Comparison of ENCODE assay signal across 22 cellular contexts in genomic region chr14:53042480-53042879, GRCh38.
DNase-seq lines count a peak whose midpoint lies in the region; ATAC-seq, FAIRE-seq and TF ChIP-seq lines count a peak whose summit lies in the region.
"Had no signal": no experiment of that assay in that cellular context is flagged by ENCODE, and none has a peak within 500 bp of the region (broad histone marks: within the 10 kb centered on the region; RNA-seq: fewer than 3 reads in every experiment).

No MANE protein-coding gene starts in this region.

- no peak for TF ChIP-seq RAD21 in GM12878 (IDR thresholded peaks at IDR 0.05; ENCODE audit: insufficient read depth, low read depth, low read length)

- H3K27me3 ChIP-seq in GM12878 (replicated peaks in 1 of 2; ENCODE audit: control insufficient read depth in 2 of 2, insufficient read depth in 2 of 2, low read length in 1 of 2) (no peaks in the 10 kb centered on the region), cardiac muscle cell (no peaks in the 10 kb centered on the region), mesendoderm (ENCODE audit: insufficient read depth, low read length, poor library complexity) (no peaks in the 10 kb centered on the region)

- H3K4me3 Mint-ChIP-seq in nephron: peak overlapping the region in 2 of 3 experiments; percentile 50 to 65
- no peak overlapping the region for H3K4me3 Mint-ChIP-seq in type B pancreatic cell
- H3K4me3 Mint-ChIP-seq: activated naive CD4-positive, alpha-beta T cell treated with anti-CD3 and anti-CD28 coated beads for 36 hours; CD4-positive, alpha-beta memory T cell; neural crest cell; T-helper 2 cell treated with Interferon-gamma antibody and Interleukin-4, amounts not matched to agents 5 μg/mL and 100 μg/mL, for 36 hours had no signal

- H3K36me3 ChIP-seq in GM12878 (ENCODE audit: control insufficient read depth in 2 of 2, insufficient read depth in 2 of 2, low read length in 1 of 2): peaks cover 0 to 35% of the 10 kb centered on the region in 2 experiments; a peak in 2 of 4 replicates
- H3K36me3 ChIP-seq in cardiac muscle cell: peaks cover 6% of the 10 kb centered on the region
- H3K36me3 ChIP-seq in mesendoderm (ENCODE audit: control insufficient read depth, insufficient read depth, low read length): peaks cover 11% of the 10 kb centered on the region

- no peak overlapping the region for H3K4ac ChIP-seq in mesendoderm (ENCODE audit: low read depth, low read length)

- CTCF ChIA-PET in GM12878 (lab: Yijun Ruan, JAX): interaction anchor here (5.0 kb wide), 1 partner anchor 12 kb away, joined by 36 read pairs; no protein-coding TSS in a partner anchor

- ATAC-seq in GM12878 (no peak), HG02588 (IDR thresholded peaks at IDR 0.05; ENCODE audit: unreplicated experiment) (no peak)

- in situ Hi-C loops in GM12878 (cut with MboI): no loop called here

- H3K27ac Mint-ChIP-seq in nephron (peak overlapping the region; percentile 90 to 97 (median 93)), type B pancreatic cell (peak overlapping the region; percentile 23)
- H3K27ac Mint-ChIP-seq: activated naive CD4-positive, alpha-beta T cell treated with anti-CD3 and anti-CD28 coated beads for 36 hours; T-helper 2 cell treated with Interferon-gamma antibody and Interleukin-4, amounts not matched to agents 5 μg/mL and 100 μg/mL, for 36 hours had no signal

- no peak for TF ChIP-seq POLR2A in GM12878 (IDR thresholded peaks at IDR 0.05; ENCODE audit: low read depth, low read length)

- no TSS peak for BruUV-seq in GM12878 (replicated peaks; lab: Mats Ljungman, UMichigan)

- no peak for TF ChIP-seq EP300 in GM12878 (IDR thresholded peaks at IDR 0.05; ENCODE audit: borderline replicate concordance in 1 of 2, control insufficient read depth in 1 of 2, low read depth in 2 of 2, low read length in 2 of 2)

- RAD21 ChIA-PET in GM12878 (lab: Charles Lee; ENCODE audit: unreplicated experiment): no interaction called here

- H3K79me1 ChIP-seq in mesendoderm (ENCODE audit: low read length): no peaks in the 10 kb centered on the region

- H4K5ac ChIP-seq in mesendoderm (ENCODE audit: low read length): no peak overlapping the region

- H3K9me3 ChIP-seq in GM12878 (replicated peaks; ENCODE audit: control insufficient read depth, insufficient read depth, low read length) (no peaks in the 10 kb centered on the region; the same call in 2 of the 3 replicates), cardiac muscle cell (ENCODE audit: low read depth) (no peaks in the 10 kb centered on the region)
- H3K9me3 ChIP-seq: HAP-1 had no signal

- SMC1A ChIA-PET in GM12878 (lab: Charles Lee; ENCODE audit: uncharacterized antibody, unreplicated experiment): no interaction called here

- H3K27ac ChIP-seq in GM12878 (ENCODE audit: control insufficient read depth, insufficient read depth) (no peak overlapping the region), cardiac muscle cell (peak overlapping the region; percentile 91), mesendoderm (ENCODE audit: low read depth, low read length) (no peak overlapping the region)
- H3K27ac ChIP-seq: RWPE1, skin epidermis had no signal

- H2BK5ac ChIP-seq in mesendoderm (ENCODE audit: low read length): no peak overlapping the region

- WGBS in GM12878 (ENCODE audit: insufficient coverage, insufficient replicate concordance, low lambda C conversion rate, missing lambda C conversion rate): 97% methylated on average over 4 of the region's 4 CpGs
- no CpG with 5 or more reads among the region's 4 CpGs for WGBS in mesendoderm (ENCODE audit: extremely low coverage, insufficient coverage, low lambda C conversion rate)

- H2BK120ac ChIP-seq in mesendoderm (ENCODE audit: low read depth, low read length): no peak overlapping the region

- TF ChIP-seq CTCF in GM12878 (IDR thresholded peaks at IDR 0.05 in 2 of 3, conservative IDR thresholded peaks at IDR 0.05 in 1 of 3; ENCODE audit: control insufficient read depth in 2 of 3, extremely low read depth in 1 of 3, insufficient read depth in 1 of 3, low read depth in 3 of 3, low read length in 3 of 3) (no peak), cardiac muscle cell (IDR thresholded peaks at IDR 0.05; ENCODE audit: low read depth, low read length) (no peak), nephron (IDR thresholded peaks at IDR 0.05; ENCODE audit: unreplicated experiment in 3 of 3) (no peak), type B pancreatic cell (conservative IDR thresholded peaks at IDR 0.05) (no peak)

- no peak overlapping the region for H4K8ac ChIP-seq in mesendoderm (ENCODE audit: low read depth, low read length)

- no peak overlapping the region for H2AK5ac ChIP-seq in mesendoderm (ENCODE audit: low read length)

- H4K20me1 ChIP-seq in GM12878 (ENCODE audit: control insufficient read depth, insufficient read depth): no peaks in the 10 kb centered on the region

- H3K4me1 Mint-ChIP-seq in nephron (peaks cover 36% of the 10 kb centered on the region), type B pancreatic cell (ENCODE audit: unreplicated experiment) (no peaks in the 10 kb centered on the region)
- H3K4me1 Mint-ChIP-seq: CD4-positive, alpha-beta memory T cell; neural crest cell had no signal

- H3K4me1 ChIP-seq in GM12878 (ENCODE audit: control insufficient read depth, insufficient read depth, low read length): no peaks in the 10 kb centered on the region
- H3K4me1 ChIP-seq in cardiac muscle cell (ENCODE audit: low read depth): peaks cover 31% of the 10 kb centered on the region
- H3K4me1 ChIP-seq in mesendoderm (ENCODE audit: control insufficient read depth, low read depth, low read length): no peaks in the 10 kb centered on the region
- H3K4me1 ChIP-seq: HAP-1 had no signal

- no peak overlapping the region for H3K4me3 ChIP-seq in GM12878
- H3K4me3 ChIP-seq in cardiac muscle cell: no peak overlapping the region
- no peak overlapping the region for H3K4me3 ChIP-seq in mesendoderm (ENCODE audit: low read length)
- H3K4me3 ChIP-seq: HAP-1, skin epidermis had no signal

- peak; percentile 31 for FAIRE-seq in GM12878 (lab: Jason Lieb, UNC)
- FAIRE-seq: GM12892 had no signal

- POLR2A ChIA-PET in GM12878 (lab: Charles Lee): no interaction called here

- H3K4me2 ChIP-seq in GM12878 (ENCODE audit: control insufficient read depth, insufficient read depth) (no peak overlapping the region), mesendoderm (ENCODE audit: low read length) (no peak overlapping the region)

- H3K18ac ChIP-seq in mesendoderm (ENCODE audit: low read length): no peak overlapping the region

- no peak overlapping the region for H3K9ac ChIP-seq in GM12878 (ENCODE audit: control insufficient read depth, insufficient read depth, low read length)
- H3K9ac ChIP-seq in mesendoderm (ENCODE audit: low read length): no peak overlapping the region

- H3K23ac ChIP-seq in mesendoderm (ENCODE audit: low read length): no peak overlapping the region

- H3K9me3 Mint-ChIP-seq in nephron (no peaks in the 10 kb centered on the region), type B pancreatic cell (no peaks in the 10 kb centered on the region)
- H3K9me3 Mint-ChIP-seq: activated naive CD4-positive, alpha-beta T cell treated with anti-CD3 and anti-CD28 coated beads for 36 hours; CD4-positive, alpha-beta memory T cell had no signal

- no peak overlapping the region for H3K56ac ChIP-seq in mesendoderm (ENCODE audit: low read length)

- H3K27me3 Mint-ChIP-seq in nephron (ENCODE audit: low read depth) (no peaks in the 10 kb centered on the region), type B pancreatic cell (no peaks in the 10 kb centered on the region)
- H3K27me3 Mint-ChIP-seq: CD4-positive, alpha-beta memory T cell had no signal

- no peak for DNase-seq in GM12878 (ENCODE audit: low read depth, low spot score)
- DNase-seq in cardiac muscle cell (ENCODE audit: low read depth in 1 of 2, low spot score in 1 of 2): peak; percentile 45 to 81
- DNase-seq in type B pancreatic cell (ENCODE audit: extremely low spot score, unreplicated experiment): no peak
- no peak for DNase-seq in hypothalamus (lab: John Stamatoyannopoulos, UW)
- no peak for DNase-seq in mesendoderm
- DNase-seq in amygdala (lab: John Stamatoyannopoulos, UW): no peak
- DNase-seq: activated CD8-positive, alpha-beta memory T cell treated with anti-CD3 and anti-CD28 coated beads, Interleukin-2, amount 50 U/mL, for 48 hours; activated naive CD4-positive, alpha-beta T cell treated with anti-CD3 and anti-CD28 coated beads for 36 hours; CD4-positive, alpha-beta memory T cell; head of caudate nucleus; KBM-7; NCI-H1048; NCI-H82; stimulated activated naive CD4-positive, alpha-beta T cell treated with Interleukin-2 at 50 U/mL for 16 hours had no signal

- intact Hi-C loops in GM12878 (cut with micrococcal nuclease; ENCODE audit: unreplicated experiment): no loop called here

- no peaks in the 10 kb centered on the region for H3K79me2 ChIP-seq in GM12878 (ENCODE audit: control insufficient read depth, insufficient read depth, low read length)
- no peaks in the 10 kb centered on the region for H3K79me2 ChIP-seq in mesendoderm (ENCODE audit: control insufficient read depth, insufficient read depth, low read length)

- H3K36me3 Mint-ChIP-seq in nephron (ENCODE audit: low read depth) (peaks cover 43% of the 10 kb centered on the region), type B pancreatic cell (peaks cover 14% of the 10 kb centered on the region)

- no peak overlapping the region for H2AFZ ChIP-seq in GM12878 (ENCODE audit: control insufficient read depth, low read depth, low read length)

- no peak overlapping the region for H2BK15ac ChIP-seq in mesendoderm (replicated peaks; ENCODE audit: low read depth)

TF ChIP-seq in GM12878, 131 proteins besides CTCF, POLR2A, EP300 and RAD21:
- TF ChIP-seq SMARCA5 (IDR thresholded peaks at IDR 0.05): no peak
- TF ChIP-seq ZSCAN29 (IDR thresholded peaks at IDR 0.05): no peak

Comparison
In these comparisons a context has a peak if more than half of its experiments do, and no peak if none do; other contexts are left out.
1. DNase-seq: peak in cardiac muscle cell (2 of 2); none in GM12878 (single experiment), type B pancreatic cell (single experiment), hypothalamus (0 of 51), mesendoderm (single experiment) and amygdala (0 of 56).